Comparison of ENCODE assay signal across 8 cellular contexts in the genomic region with DNA sequence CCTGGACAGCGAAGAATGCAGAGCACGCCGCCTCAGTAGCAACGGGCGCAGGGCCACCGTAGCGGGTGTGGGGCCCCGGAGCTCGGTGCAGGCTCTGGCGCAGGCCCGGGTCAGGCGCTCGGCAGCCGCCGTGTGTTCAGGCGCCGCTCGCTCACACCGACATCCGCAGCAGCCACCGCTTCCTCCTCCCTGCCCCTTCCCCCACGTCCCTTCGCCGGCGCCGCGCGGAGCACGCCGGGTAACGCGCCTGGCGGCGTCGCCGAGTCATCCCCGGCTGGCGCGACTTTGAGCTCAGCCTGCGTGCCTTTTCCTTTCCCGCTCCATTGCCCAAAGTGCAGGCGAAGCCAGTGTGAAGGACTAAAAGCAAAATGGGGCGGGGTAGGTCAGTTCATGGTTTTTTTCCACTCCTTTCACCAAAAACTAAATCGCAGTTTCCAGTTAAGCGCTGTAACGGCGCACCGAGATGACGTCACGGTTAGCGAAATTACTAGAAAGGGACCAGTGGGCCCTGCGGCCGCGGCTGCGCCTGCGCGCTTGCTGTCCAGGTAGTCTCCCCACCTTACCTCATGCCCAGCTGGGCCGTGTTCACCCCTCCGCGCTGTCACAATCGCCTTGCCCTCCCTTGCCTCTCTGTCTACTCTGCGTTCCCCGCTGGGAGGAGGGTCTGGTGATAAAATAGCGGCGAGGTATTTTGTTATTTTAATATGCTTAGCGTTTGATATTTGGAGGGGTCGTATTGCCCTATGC. TPM values are rescaled to one million over a fixed set of nuclear protein-coding genes. Genes with fewer than 3 reads are reported as not detected.
A peak's percentile ranks its signal among the peaks of the same experiment; 100 is the strongest.
DNase-seq lines count a peak whose midpoint lies in the region; ATAC-seq, FAIRE-seq and TF ChIP-seq lines count a peak whose summit lies in the region.

Gene UBQLN1 (minus strand): TSS at position 191 of the 747 bp plus-strand sequence. CDS start 279 bp downstream, outside the sequence.

- peaks cover 6% of the 10 kb centered on the region for H3K9me3 Mint-ChIP-seq in WTC11

- peak within 1 kb of the TSS; percentile 96 for H3K27ac Mint-ChIP-seq in WTC11

- H3K27me3 ChIP-seq in bronchial epithelial cell (ENCODE audit: control insufficient read depth, insufficient read depth, low read length) (no peaks in the 10 kb centered on the region), smooth muscle cell (ENCODE audit: low read depth) (no peaks in the 10 kb centered on the region)

- H3K4me2 ChIP-seq in smooth muscle cell, result peak within 1 kb of the TSS; percentile 97

- peaks cover 40% of the 10 kb centered on the region for H4K20me1 ChIP-seq in smooth muscle cell (ENCODE audit: low read depth)

- H3K9ac ChIP-seq in smooth muscle cell (ENCODE audit: low read depth), result peak within 1 kb of the TSS; percentile 99

- H3K4me3 Mint-ChIP-seq in WTC11, result peak within 1 kb of the TSS; percentile 90

- H3K36me3 ChIP-seq in bronchial epithelial cell (ENCODE audit: control insufficient read depth, insufficient read depth, low read length), result no peaks in the 10 kb centered on the region
- H3K36me3 ChIP-seq in smooth muscle cell (ENCODE audit: low read depth), result no peaks in the 10 kb centered on the region

- CTCF ChIA-PET in WTC11 (lab: Charles Lee), result interaction anchor here (0.8 to 1.9 kb wide), 4 partner anchors 10 to 374 kb away, joined by 3 to 7 read pairs (median 4); no protein-coding TSS in a partner anchor

- peak; percentile 97 for DNase-seq in AG08396 (ENCODE audit: low spot score)
- DNase-seq in NCI-H226, result peak; percentile 89
- DNase-seq in WTC11 (ENCODE audit: low spot score), result peak; percentile 87
- peak; percentile 86 for DNase-seq in bronchial epithelial cell (ENCODE audit: low read depth)
- peak; percentile 99 for DNase-seq in iPS-NIHi7 (ENCODE audit: extremely low spot score)
- DNase-seq in smooth muscle cell (lab: John Stamatoyannopoulos, UW; ENCODE audit: unreplicated experiment), result peak; percentile 88

- H3K4me1 Mint-ChIP-seq in WTC11, result peaks cover 25% of the 10 kb centered on the region

- ATAC-seq in GM19023 (IDR thresholded peaks at IDR 0.05; ENCODE audit: unreplicated experiment) (peak; percentile 83), HG03196 (IDR thresholded peaks at IDR 0.05; ENCODE audit: unreplicated experiment) (peak; percentile 85), WTC11 (peak; percentile 80)

- no peak for FAIRE-seq in bronchial epithelial cell (lab: Jason Lieb, UNC)

- peak within 1 kb of the TSS; percentile 100 for H3K27ac ChIP-seq in smooth muscle cell (ENCODE audit: low read depth)

- H3K9me3 ChIP-seq in smooth muscle cell (replicated peaks; ENCODE audit: low read depth), result no peaks in the 10 kb centered on the region

- H3K4me3 ChIP-seq in bronchial epithelial cell (ENCODE audit: low read depth, low read length), result peak within 1 kb of the TSS; percentile 92
- H3K4me3 ChIP-seq in smooth muscle cell, result peak within 1 kb of the TSS; percentile 84

- peak within 1 kb of the TSS; percentile 91 for H2AFZ ChIP-seq in smooth muscle cell (ENCODE audit: low read depth)

- no peaks in the 10 kb centered on the region for H3F3A ChIP-seq in smooth muscle cell (ENCODE audit: low read depth)

- peaks cover 20% of the 10 kb centered on the region for H3K36me3 Mint-ChIP-seq in WTC11

- peaks cover 45% of the 10 kb centered on the region for H3K79me2 ChIP-seq in smooth muscle cell (ENCODE audit: low read depth)

- WGBS in smooth muscle cell (ENCODE audit: low lambda C conversion rate), result 1% methylated on average over 67 of the region's 67 CpGs

- no peaks in the 10 kb centered on the region; the same call in none of the 2 replicates for H3K27me3 Mint-ChIP-seq in WTC11 (ENCODE audit: low read depth)

- POLR2A ChIA-PET in WTC11 (lab: Charles Lee), result interaction anchor here (0.7 to 1.6 kb wide), 9 partner anchors 16 to 442 kb away, joined by 3 to 5 read pairs (median 3); partner anchors contain the start of genes HNRNPK, IDNK, KIF27 and RMI1

- peaks cover 14% of the 10 kb centered on the region for H3K4me1 ChIP-seq in smooth muscle cell (ENCODE audit: low read depth)

- no peak for TF ChIP-seq CTCF in WTC11 (IDR thresholded peaks at IDR 0.05)
- TF ChIP-seq CTCF in bronchial epithelial cell (IDR thresholded peaks at IDR 0.05; ENCODE audit: insufficient read depth, low read length, severe bottlenecking), result no peak
- no peak for TF ChIP-seq CTCF in smooth muscle cell (IDR thresholded peaks at IDR 0.05; ENCODE audit: borderline replicate concordance, insufficient read depth, poor library complexity, severe bottlenecking)

TF ChIP-seq in WTC11, 78 proteins besides CTCF, POLR2A, EP300 and RAD21 (continues in another document):
- TF ChIP-seq IRF2 (CRISPR knock-in tag; IDR thresholded peaks at IDR 0.05; ENCODE audit: borderline replicate concordance, low read depth) (no peak), ZNF232 (CRISPR knock-in tag; IDR thresholded peaks at IDR 0.05) (peak; percentile 41; the same call in 1 of the 2 replicates), ZBTB43 (CRISPR knock-in tag; IDR thresholded peaks at IDR 0.05) (peak; percentile 78; the same call in 1 of the 2 replicates), CBFB (CRISPR knock-in tag; IDR thresholded peaks at IDR 0.05; ENCODE audit: low read depth) (no peak), HMGA2 (CRISPR knock-in tag; IDR thresholded peaks at IDR 0.05) (no peak), FOXP1 (CRISPR knock-in tag; IDR thresholded peaks at IDR 0.05; ENCODE audit: borderline replicate concordance) (peak; percentile 79; the same call in 1 of the 2 replicates), MLX (CRISPR knock-in tag; IDR thresholded peaks at IDR 0.05) (no peak), NR1H2 (CRISPR knock-in tag; IDR thresholded peaks at IDR 0.05) (no peak), ZNF423 (CRISPR knock-in tag; IDR thresholded peaks at IDR 0.05) (no peak), ETV6 (CRISPR knock-in tag; IDR thresholded peaks at IDR 0.05) (0 out of 2 replicates have a peak, but pooled peaks have one; percentile 20), JUN (CRISPR knock-in tag; IDR thresholded peaks at IDR 0.05) (no peak), SMAD4 (CRISPR knock-in tag; IDR thresholded peaks at IDR 0.05) (no peak)
- TF ChIP-seq, protein P1, sequence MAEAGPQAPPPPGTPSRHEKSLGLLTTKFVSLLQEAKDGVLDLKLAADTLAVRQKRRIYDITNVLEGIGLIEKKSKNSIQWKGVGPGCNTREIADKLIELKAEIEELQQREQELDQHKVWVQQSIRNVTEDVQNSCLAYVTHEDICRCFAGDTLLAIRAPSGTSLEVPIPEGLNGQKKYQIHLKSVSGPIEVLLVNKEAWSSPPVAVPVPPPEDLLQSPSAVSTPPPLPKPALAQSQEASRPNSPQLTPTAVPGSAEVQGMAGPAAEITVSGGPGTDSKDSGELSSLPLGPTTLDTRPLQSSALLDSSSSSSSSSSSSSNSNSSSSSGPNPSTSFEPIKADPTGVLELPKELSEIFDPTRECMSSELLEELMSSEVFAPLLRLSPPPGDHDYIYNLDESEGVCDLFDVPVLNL (CRISPR knock-in tag; IDR thresholded peaks at IDR 0.05; ENCODE audit: borderline replicate concordance, low read depth), result no peak
- TF ChIP-seq, protein P2, sequence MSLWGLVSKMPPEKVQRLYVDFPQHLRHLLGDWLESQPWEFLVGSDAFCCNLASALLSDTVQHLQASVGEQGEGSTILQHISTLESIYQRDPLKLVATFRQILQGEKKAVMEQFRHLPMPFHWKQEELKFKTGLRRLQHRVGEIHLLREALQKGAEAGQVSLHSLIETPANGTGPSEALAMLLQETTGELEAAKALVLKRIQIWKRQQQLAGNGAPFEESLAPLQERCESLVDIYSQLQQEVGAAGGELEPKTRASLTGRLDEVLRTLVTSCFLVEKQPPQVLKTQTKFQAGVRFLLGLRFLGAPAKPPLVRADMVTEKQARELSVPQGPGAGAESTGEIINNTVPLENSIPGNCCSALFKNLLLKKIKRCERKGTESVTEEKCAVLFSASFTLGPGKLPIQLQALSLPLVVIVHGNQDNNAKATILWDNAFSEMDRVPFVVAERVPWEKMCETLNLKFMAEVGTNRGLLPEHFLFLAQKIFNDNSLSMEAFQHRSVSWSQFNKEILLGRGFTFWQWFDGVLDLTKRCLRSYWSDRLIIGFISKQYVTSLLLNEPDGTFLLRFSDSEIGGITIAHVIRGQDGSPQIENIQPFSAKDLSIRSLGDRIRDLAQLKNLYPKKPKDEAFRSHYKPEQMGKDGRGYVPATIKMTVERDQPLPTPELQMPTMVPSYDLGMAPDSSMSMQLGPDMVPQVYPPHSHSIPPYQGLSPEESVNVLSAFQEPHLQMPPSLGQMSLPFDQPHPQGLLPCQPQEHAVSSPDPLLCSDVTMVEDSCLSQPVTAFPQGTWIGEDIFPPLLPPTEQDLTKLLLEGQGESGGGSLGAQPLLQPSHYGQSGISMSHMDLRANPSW (CRISPR knock-in tag; conservative IDR thresholded peaks at IDR 0.05; ENCODE audit: low read depth), result no peak

RNA-seq across cellular contexts. Expression of gene UBQLN1, which starts in this region (rescaled TPM):
- 103 to 110 TPM (median 105 TPM) in 3 replicates for total RNA-seq in WTC11 (2021)
- 96.4 and 124 TPM in 2 replicates for total RNA-seq in bronchial epithelial cell
- total RNA-seq in smooth muscle cell, result 106 and 116 TPM in 2 replicates
- 36.2 and 41.8 TPM in 2 replicates for polyA plus RNA-seq in smooth muscle cell

Comparison
In these comparisons a context has a peak if more than half of its experiments do, and no peak if none do; other contexts are left out.
1. Peak in every context shown above with its lines: DNase-seq, ATAC-seq, H3K4me3 ChIP-seq and H3K27ac ChIP-seq.